ENCODE assay signal across 19 cellular contexts in the genomic region with DNA sequence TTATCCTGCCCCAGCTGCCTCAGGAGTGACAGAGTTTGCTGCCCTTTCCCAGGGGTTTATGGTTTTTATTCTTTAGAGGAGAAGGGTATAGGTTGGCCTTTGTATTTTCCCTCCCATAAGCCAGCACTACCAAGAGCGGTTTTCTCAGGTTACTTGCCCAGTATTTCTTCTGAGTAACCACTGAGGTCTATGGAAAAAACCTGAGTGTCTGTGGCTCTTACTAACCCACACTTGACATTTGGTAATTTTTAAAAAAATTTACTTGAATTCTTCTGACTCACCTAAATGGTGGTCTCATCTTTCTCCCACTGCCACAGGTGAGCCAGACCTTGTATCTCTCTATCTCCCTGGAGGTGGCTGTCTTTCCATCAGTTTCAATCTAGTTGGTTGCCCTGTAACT. TPM values are rescaled to one million over a fixed set of nuclear protein-coding genes. Genes with fewer than 3 reads are reported as not detected.
DNase-seq lines count a peak whose midpoint lies in the region; ATAC-seq and TF ChIP-seq lines count a peak whose summit lies in the region.
"Had no signal": no experiment of that assay in that cellular context is flagged by ENCODE, and none has a peak within 500 bp of the region (broad histone marks: within the 10 kb centered on the region; RNA-seq: fewer than 3 reads in every experiment).

No MANE protein-coding gene starts in this region.

- no peaks in the 10 kb centered on the region for H3K9me3 ChIP-seq in adrenal gland (replicated peaks in 1 of 3)
- H3K9me3 ChIP-seq: transverse colon had no signal

- H3K27me3 ChIP-seq in adrenal gland = no peaks in the 10 kb centered on the region
- H3K27me3 ChIP-seq: transverse colon had no signal

- no peak overlapping the region for H3K4me3 ChIP-seq in adrenal gland
- H3K4me3 ChIP-seq: transverse colon had no signal

- CTCF ChIA-PET in activated CD8-positive, alpha-beta memory T cell treated with anti-CD3 and anti-CD28 coated beads, Interleukin-2, amount 10 ng/mL, durations not matched to agents 7 days and 5 days (lab: Charles Lee) = interaction anchor here (1.2 to 5.1 kb wide), 3 partner anchors 8 to 15 kb away, joined by 3 to 42 read pairs (median 20); no protein-coding TSS in a partner anchor

- ATAC-seq in activated CD8-positive, alpha-beta memory T cell treated with anti-CD3 and anti-CD28 coated beads, Interleukin-2, amount 10 ng/mL, durations not matched to agents 7 days and 5 days = peak; percentile 29
- ATAC-seq in stimulated activated naive CD8-positive, alpha-beta T cell treated with anti-CD3 and anti-CD28 coated beads, Interleukin-15, Interleukin-2, amounts not matched to agents 100 U/mL and 50 U/mL, for 24 hours = peak; percentile 76
- ATAC-seq: right cardiac atrium had no signal

- peaks cover 0 to 15% of the 10 kb centered on the region in 2 donors for H3K36me3 ChIP-seq in adrenal gland (replicated peaks in 1 of 2)
- H3K36me3 ChIP-seq: transverse colon had no signal

- no peak for DNase-seq in activated CD8-positive, alpha-beta memory T cell treated with anti-CD3 and anti-CD28 coated beads, Interleukin-2, amount 10 ng/mL, durations not matched to agents 7 days and 5 days
- DNase-seq in activated CD8-positive, alpha-beta memory T cell treated with anti-CD3 and anti-CD28 coated beads for 24 hours = no peak
- DNase-seq in M059J (ENCODE audit: low read depth) (peak; percentile 28), adrenal gland (no peak), NCI-H2171 (lab: John Stamatoyannopoulos, UW) (no peak), kidney tubule cell (ENCODE audit: low spot score) (no peak)
- DNase-seq in stimulated activated naive CD8-positive, alpha-beta T cell treated with anti-CD3 and anti-CD28 coated beads, Interleukin-15, Interleukin-2, amounts not matched to agents 100 U/mL and 50 U/mL, for 24 hours = no peak
- DNase-seq in activated CD8-positive, alpha-beta memory T cell treated with anti-CD3 and anti-CD28 coated beads, Interleukin-2, amount 50 U/mL, for 48 hours = no peak
- DNase-seq: amygdala; COR-L47; foreskin melanocyte; NCI-H1417; right cardiac atrium; SHP77; stimulated activated CD4-positive, alpha-beta T cell treated with anti-CD3 and anti-CD28 coated beads, Interleukin-2, amount 100 ng/mL, for 24 hours; T1000; transverse colon had no signal

- H3K27ac Mint-ChIP-seq in activated CD8-positive, alpha-beta memory T cell treated with anti-CD3 and anti-CD28 coated beads, Interleukin-2, amount 10 ng/mL, durations not matched to agents 7 days and 5 days = peak overlapping the region; percentile 81

- H3K4me1 Mint-ChIP-seq in activated CD8-positive, alpha-beta memory T cell treated with anti-CD3 and anti-CD28 coated beads, Interleukin-2, amount 10 ng/mL, durations not matched to agents 7 days and 5 days = peaks cover 83% of the 10 kb centered on the region

- intact Hi-C loops in adrenal gland (cut with DNase I) = no loop called here

- TF ChIP-seq POLR2A in adrenal gland (IDR thresholded peaks at IDR 0.05) = no peak

- no peaks in the 10 kb centered on the region for H3K27me3 Mint-ChIP-seq in activated CD8-positive, alpha-beta memory T cell treated with anti-CD3 and anti-CD28 coated beads, Interleukin-2, amount 10 ng/mL, durations not matched to agents 7 days and 5 days

- H3K27ac ChIP-seq in adrenal gland = peak overlapping the region in 4 of 5 donors; percentile 64 to 86 (median 82)
- H3K27ac ChIP-seq: transverse colon had no signal

- no peak overlapping the region for H3K4me3 Mint-ChIP-seq in activated CD8-positive, alpha-beta memory T cell treated with anti-CD3 and anti-CD28 coated beads, Interleukin-2, amount 10 ng/mL, durations not matched to agents 7 days and 5 days

- H3K36me3 Mint-ChIP-seq in activated CD8-positive, alpha-beta memory T cell treated with anti-CD3 and anti-CD28 coated beads, Interleukin-2, amount 10 ng/mL, durations not matched to agents 7 days and 5 days = peaks cover 34% of the 10 kb centered on the region

- 0 to 45% (median 0%) methylated on average over 1 of the region's 1 CpG for WGBS in adrenal gland, 4 donors

- H3K4me1 ChIP-seq in adrenal gland (replicated peaks in 1 of 2) = peaks cover 40 to 43% of the 10 kb centered on the region in 2 donors

- no peaks in the 10 kb centered on the region for H3K9me3 Mint-ChIP-seq in activated CD8-positive, alpha-beta memory T cell treated with anti-CD3 and anti-CD28 coated beads, Interleukin-2, amount 10 ng/mL, durations not matched to agents 7 days and 5 days (ENCODE audit: low read depth)

- no peak for TF ChIP-seq CTCF in adrenal gland (IDR thresholded peaks at IDR 0.05)

RNA-seq across cellular contexts. Expression of gene SLC7A6, which starts 6.0 kb away (rescaled TPM):
- 10 to 100 TPM; 73.3 to 99.5 TPM for total RNA-seq in activated CD8-positive, alpha-beta memory T cell treated with anti-CD3 and anti-CD28 coated beads, Interleukin-2, amount 10 ng/mL, durations not matched to agents 7 days and 5 days
- total RNA-seq in M059J (2014; rRNA removed; shearing (Covaris generic)) = 12.1 and 26.1 TPM in 2 replicates
- 10 to 100 TPM; 17.0 to 54.7 (median 25.0) TPM for total RNA-seq in adrenal gland
- 10 to 100 TPM; 14.8 to 22.2 (median 19.6) TPM for polyA plus RNA-seq in adrenal gland

RNA-seq across cellular contexts. Expression of gene PLA2G15, which starts 25.2 kb away (rescaled TPM):
- total RNA-seq in activated CD8-positive, alpha-beta memory T cell treated with anti-CD3 and anti-CD28 coated beads, Interleukin-2, amount 10 ng/mL, durations not matched to agents 7 days and 5 days = 1 to 10 TPM; 8.4 to 9.3 TPM
- total RNA-seq in M059J (2014; rRNA removed; shearing (Covaris generic)) = 26.2 and 36.6 TPM in 2 replicates
- 10 to 100 TPM; 13.4 to 37.1 (median 28.8) TPM for total RNA-seq in adrenal gland
- 10 to 100 TPM in 2 of 3 donors, 1 to 10 TPM in 1; 6.0 to 18.2 (median 13.6) TPM for polyA plus RNA-seq in adrenal gland

RNA-seq across cellular contexts. Expression of gene ESRP2, which starts 34.4 kb away (rescaled TPM):
- not detected for total RNA-seq in activated CD8-positive, alpha-beta memory T cell treated with anti-CD3 and anti-CD28 coated beads, Interleukin-2, amount 10 ng/mL, durations not matched to agents 7 days and 5 days
- total RNA-seq in M059J (2014; rRNA removed; shearing (Covaris generic)) = not detected in 2 replicates
- total RNA-seq in adrenal gland = 1 to 10 TPM in 3 of 8 donors, under 1 TPM in 5; 0.13 to 2.2 (median 0.72) TPM
- under 1 TPM; 0.31 to 0.97 (median 0.37) TPM for polyA plus RNA-seq in adrenal gland
- total RNA-seq: cerebellum had no signal
- polyA plus RNA-seq: neural cell had no signal

RNA-seq across cellular contexts. Expression of gene SLC7A6OS, which starts 40.4 kb away (rescaled TPM):
- total RNA-seq in activated CD8-positive, alpha-beta memory T cell treated with anti-CD3 and anti-CD28 coated beads, Interleukin-2, amount 10 ng/mL, durations not matched to agents 7 days and 5 days = 10 to 100 TPM; 29.8 to 30.8 TPM
- 11.5 and 13.2 TPM in 2 replicates for total RNA-seq in M059J (2014; rRNA removed; shearing (Covaris generic))
- total RNA-seq in adrenal gland = 10 to 100 TPM in 7 of 8 donors, 1 to 10 TPM in 1; 9.4 to 17.8 (median 13.8) TPM
- polyA plus RNA-seq in adrenal gland = 10 to 100 TPM in 1 of 3 donors, 1 to 10 TPM in 2; 5.7 to 14.6 (median 8.4) TPM

RNA-seq across cellular contexts. Expression of gene PRMT7, which starts 40.5 kb away (rescaled TPM):
- 10 to 100 TPM; 60.9 to 73.9 TPM for total RNA-seq in activated CD8-positive, alpha-beta memory T cell treated with anti-CD3 and anti-CD28 coated beads, Interleukin-2, amount 10 ng/mL, durations not matched to agents 7 days and 5 days
- total RNA-seq in M059J (2014; rRNA removed; shearing (Covaris generic)) = 34.4 and 44.2 TPM in 2 replicates
- total RNA-seq in adrenal gland = 10 to 100 TPM; 30.0 to 52.1 (median 39.9) TPM
- 100 to 1,000 TPM in 2 of 3 donors, 10 to 100 TPM in 1; 45.3 to 141 (median 111) TPM for polyA plus RNA-seq in adrenal gland
